1 cellular context compared by ENCODE assay signal in the genomic region with DNA sequence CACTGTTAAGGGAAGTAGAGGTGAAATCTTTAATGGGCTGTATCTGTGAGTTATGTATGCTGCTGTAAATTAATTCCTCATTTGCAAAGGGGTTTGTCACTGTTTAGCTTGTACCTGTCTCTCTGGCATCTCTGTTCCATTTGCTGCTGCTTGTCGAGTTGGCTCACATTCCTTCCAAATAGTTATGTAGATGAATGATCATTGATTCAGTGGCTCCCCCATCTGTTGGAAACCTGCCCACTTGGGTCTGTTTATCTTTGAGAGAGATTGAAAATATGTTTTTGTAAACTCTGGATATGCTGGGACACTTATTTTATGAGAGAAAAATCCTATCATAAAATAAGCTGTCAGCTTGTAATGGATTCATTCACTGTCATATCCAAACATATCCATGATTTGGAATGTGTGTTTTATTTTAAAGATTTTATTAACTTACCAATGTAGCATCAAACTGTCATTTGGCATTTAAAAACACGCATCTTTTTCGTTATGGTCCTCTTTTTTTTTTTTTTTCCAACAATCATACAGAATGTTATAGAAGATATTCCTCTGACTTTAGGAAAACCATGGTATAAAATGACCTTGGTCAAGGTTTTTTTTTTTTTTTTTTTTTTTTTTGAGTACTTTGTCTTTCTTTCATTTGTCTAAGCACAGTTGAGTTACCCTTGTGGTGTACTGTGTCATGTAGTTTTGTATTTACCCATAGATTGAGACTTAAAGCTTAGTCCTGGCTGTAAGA.
TF ChIP-seq lines count a peak whose summit lies in the region.

No MANE protein-coding gene starts in this region.

TF ChIP-seq in WTC11, 78 proteins besides CTCF, POLR2A, EP300 and RAD21:
- TF ChIP-seq TEAD1 (CRISPR knock-in tag; IDR thresholded peaks at IDR 0.05): peak; percentile 51; the same call in 1 of the 2 replicates
- TF ChIP-seq, protein P1, sequence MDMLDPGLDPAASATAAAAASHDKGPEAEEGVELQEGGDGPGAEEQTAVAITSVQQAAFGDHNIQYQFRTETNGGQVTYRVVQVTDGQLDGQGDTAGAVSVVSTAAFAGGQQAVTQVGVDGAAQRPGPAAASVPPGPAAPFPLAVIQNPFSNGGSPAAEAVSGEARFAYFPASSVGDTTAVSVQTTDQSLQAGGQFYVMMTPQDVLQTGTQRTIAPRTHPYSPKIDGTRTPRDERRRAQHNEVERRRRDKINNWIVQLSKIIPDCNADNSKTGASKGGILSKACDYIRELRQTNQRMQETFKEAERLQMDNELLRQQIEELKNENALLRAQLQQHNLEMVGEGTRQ (CRISPR knock-in tag; IDR thresholded peaks at IDR 0.05): no peak
- TF ChIP-seq, protein P2, sequence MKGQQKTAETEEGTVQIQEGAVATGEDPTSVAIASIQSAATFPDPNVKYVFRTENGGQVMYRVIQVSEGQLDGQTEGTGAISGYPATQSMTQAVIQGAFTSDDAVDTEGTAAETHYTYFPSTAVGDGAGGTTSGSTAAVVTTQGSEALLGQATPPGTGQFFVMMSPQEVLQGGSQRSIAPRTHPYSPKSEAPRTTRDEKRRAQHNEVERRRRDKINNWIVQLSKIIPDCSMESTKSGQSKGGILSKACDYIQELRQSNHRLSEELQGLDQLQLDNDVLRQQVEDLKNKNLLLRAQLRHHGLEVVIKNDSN (CRISPR knock-in tag; IDR thresholded peaks at IDR 0.05): no peak
- TF ChIP-seq, protein P3, sequence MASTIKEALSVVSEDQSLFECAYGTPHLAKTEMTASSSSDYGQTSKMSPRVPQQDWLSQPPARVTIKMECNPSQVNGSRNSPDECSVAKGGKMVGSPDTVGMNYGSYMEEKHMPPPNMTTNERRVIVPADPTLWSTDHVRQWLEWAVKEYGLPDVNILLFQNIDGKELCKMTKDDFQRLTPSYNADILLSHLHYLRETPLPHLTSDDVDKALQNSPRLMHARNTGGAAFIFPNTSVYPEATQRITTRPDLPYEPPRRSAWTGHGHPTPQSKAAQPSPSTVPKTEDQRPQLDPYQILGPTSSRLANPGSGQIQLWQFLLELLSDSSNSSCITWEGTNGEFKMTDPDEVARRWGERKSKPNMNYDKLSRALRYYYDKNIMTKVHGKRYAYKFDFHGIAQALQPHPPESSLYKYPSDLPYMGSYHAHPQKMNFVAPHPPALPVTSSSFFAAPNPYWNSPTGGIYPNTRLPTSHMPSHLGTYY (CRISPR knock-in tag; IDR thresholded peaks at IDR 0.05): no peak
- no peak for TF ChIP-seq GTF2I (CRISPR knock-in tag; conservative IDR thresholded peaks at IDR 0.05)
